ENCODE assay signal across 21 cellular contexts in the genomic region with DNA sequence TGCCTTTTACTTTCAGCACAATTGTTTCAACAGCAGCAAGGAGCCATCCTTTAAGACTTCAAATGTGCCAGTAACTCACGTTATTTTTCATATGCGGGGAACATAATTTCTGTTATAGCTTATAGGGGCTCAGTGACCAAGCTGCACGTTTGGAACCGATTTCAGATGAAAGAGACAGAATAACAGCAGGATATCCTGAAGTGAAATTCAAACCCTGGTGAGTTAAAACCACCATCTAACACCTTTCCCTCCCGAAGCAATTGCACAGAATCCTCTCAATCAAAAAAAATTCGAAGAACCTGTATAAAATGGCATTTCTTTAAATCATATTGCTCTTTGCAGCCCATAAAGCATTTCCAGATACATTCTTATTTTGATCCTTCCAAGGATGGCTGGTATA.
"Had no signal": no experiment of that assay in that cellular context is flagged by ENCODE, and none has a peak within 500 bp of the region (broad histone marks: within the 10 kb centered on the region; RNA-seq: fewer than 3 reads in every experiment).

No MANE protein-coding gene starts in this region.

- ATAC-seq: foreskin keratinocyte; left cardiac atrium; lower lobe of right lung; stimulated activated naive B cell treated with anti-CD40 and anti-IgM and Interleukin-4, amounts not matched to agents 10 μg/mL and 1 μg/mL and 100 μg/mL, for 72 hours had no signal

- H3K27me3 Mint-ChIP-seq: dendritic cell treated with granulocyte-macrophage colony-stimulating factor and Interleukin-4, amounts not matched to agents 40 ng/mL and 50 ng/mL, for 4 days; memory B cell; stimulated activated naive B cell treated with anti-CD40 and anti-IgM and Interleukin-4, amounts not matched to agents 10 μg/mL and 1 μg/mL and 100 μg/mL, for 72 hours had no signal

- H3K9me3 ChIP-seq: left ventricle myocardium inferior, lower lobe of right lung, neutrophil, sigmoid colon, stomach, thoracic aorta, transverse colon had no signal

- H3K4me3 ChIP-seq: left ventricle myocardium inferior, lower lobe of right lung, sigmoid colon, skin epidermis, stomach, thoracic aorta, transverse colon had no signal

- H3K27me3 ChIP-seq: foreskin keratinocyte, neutrophil, sigmoid colon, stomach, transverse colon had no signal

- H3K36me3 Mint-ChIP-seq: stimulated activated naive B cell treated with anti-CD40 and anti-IgM and Interleukin-4, amounts not matched to agents 10 μg/mL and 1 μg/mL and 100 μg/mL, for 72 hours had no signal

- H3K27ac ChIP-seq: foreskin keratinocyte, left ventricle myocardium inferior, lower lobe of right lung, neutrophil, sigmoid colon, skin epidermis, stomach, thoracic aorta, transverse colon had no signal

- DNase-seq: erythroblast; foreskin keratinocyte; kidney; left cardiac atrium; left ventricle myocardium inferior; lower lobe of right lung; nephron progenitor cell; posterior cingulate gyrus; sigmoid colon; stimulated activated CD4-positive, alpha-beta T cell treated with anti-CD3 and anti-CD28 coated beads, Interleukin-2, amount 100 ng/mL, for 24 hours; stimulated activated CD4-positive, alpha-beta T cell treated with anti-CD3 and anti-CD28 coated beads, Interleukin-4, amount 100 ng/mL, for 4 hours; stimulated activated naive B cell treated with anti-CD40 and anti-IgM and Interleukin-4, amounts not matched to agents 10 μg/mL and 1 μg/mL and 100 μg/mL, for 72 hours; stomach; substantia nigra; transverse colon had no signal

- H3K36me3 ChIP-seq: left ventricle myocardium inferior, lower lobe of right lung, neutrophil, sigmoid colon, thoracic aorta, transverse colon had no signal

- H3K27ac Mint-ChIP-seq: dendritic cell treated with granulocyte-macrophage colony-stimulating factor and Interleukin-4, amounts not matched to agents 40 ng/mL and 50 ng/mL, for 4 days; memory B cell; mesothelial cell of epicardium; nephron progenitor cell; stimulated activated naive B cell treated with anti-CD40 and anti-IgM and Interleukin-4, amounts not matched to agents 10 μg/mL and 1 μg/mL and 100 μg/mL, for 72 hours had no signal

- H3K4me1 ChIP-seq: foreskin keratinocyte had no signal

- H3K9me3 Mint-ChIP-seq: dendritic cell treated with granulocyte-macrophage colony-stimulating factor and Interleukin-4, amounts not matched to agents 40 ng/mL and 50 ng/mL, for 4 days; memory B cell; mesothelial cell of epicardium; nephron progenitor cell; stimulated activated naive B cell treated with anti-CD40 and anti-IgM and Interleukin-4, amounts not matched to agents 10 μg/mL and 1 μg/mL and 100 μg/mL, for 72 hours had no signal

- H3K4me3 Mint-ChIP-seq: dendritic cell treated with granulocyte-macrophage colony-stimulating factor and Interleukin-4, amounts not matched to agents 40 ng/mL and 50 ng/mL, for 4 days; memory B cell; mesothelial cell of epicardium; nephron progenitor cell; stimulated activated naive B cell treated with anti-CD40 and anti-IgM and Interleukin-4, amounts not matched to agents 10 μg/mL and 1 μg/mL and 100 μg/mL, for 72 hours had no signal
